ENCODE assay signal across 32 cellular contexts in the genomic region with DNA sequence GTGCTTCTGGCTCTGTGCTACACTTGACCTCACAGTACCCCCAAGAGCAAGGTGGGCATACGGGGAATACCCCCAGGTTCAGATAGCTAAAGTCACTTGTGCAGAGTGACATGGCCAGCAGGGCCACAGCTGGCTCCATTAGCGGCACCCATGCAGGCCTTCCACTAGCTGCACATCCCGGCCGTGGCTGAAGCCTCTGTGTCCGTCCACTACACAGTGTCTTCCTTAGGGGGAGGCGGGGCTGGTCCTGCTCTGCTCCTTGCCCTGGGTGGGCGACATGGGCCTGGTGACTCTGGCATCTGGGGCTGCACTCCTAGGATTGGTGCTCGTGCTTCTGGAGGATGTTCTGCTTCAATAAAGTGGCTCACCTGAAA.
"Had no signal": no experiment of that assay in that cellular context is flagged by ENCODE, and none has a peak within 500 bp of the region (broad histone marks: within the 10 kb centered on the region; RNA-seq: fewer than 3 reads in every experiment).

No MANE protein-coding gene starts in this region.

- FAIRE-seq: colon had no signal

- H3K27me3 ChIP-seq: ascending aorta, breast epithelium, cardiac muscle cell, gastrocnemius medialis, heart left ventricle had no signal

- DNase-seq: activated CD4-positive, alpha-beta memory T cell treated with anti-CD3 and anti-CD28 coated beads, Interleukin-2, amount 10 ng/mL, durations not matched to agents 7 days and 5 days; activated CD4-positive, alpha-beta T cell treated with anti-CD3 and anti-CD28 coated beads for 36 hours; activated CD4-positive, alpha-beta T cell treated with anti-CD3 and anti-CD28 coated beads, Interleukin-2, amount 10 ng/mL, durations not matched to agents 7 days and 5 days; activated CD4-positive, alpha-beta T cell treated with anti-CD3 and anti-CD28 coated beads, Interleukin-2, amount 50 U/mL, for 4 hours; activated CD4-positive, CD25-positive, alpha-beta regulatory T cell; activated CD4-positive, CD25-positive, alpha-beta regulatory T cell treated with anti-CD3 and anti-CD28 coated beads, Interleukin-2, amount 50 U/mL, for 72 hours; activated CD8-positive, alpha-beta memory T cell treated with anti-CD3 and anti-CD28 coated beads, Interleukin-2, amount 50 U/mL, for 48 hours; activated gamma-delta T cell; activated naive CD4-positive, alpha-beta T cell; activated naive CD4-positive, alpha-beta T cell treated with anti-CD3 and anti-CD28 coated beads, Interleukin-2, amount 10 ng/mL, durations not matched to agents 7 days and 5 days; activated naive CD8-positive, alpha-beta T cell treated with anti-CD3 and anti-CD28 coated beads, Interleukin-2, amount 10 ng/mL, durations not matched to agents 7 days and 5 days; activated T-cell treated with anti-CD3 and anti-CD28 coated beads for 4 hours; activated T-cell treated with anti-CD3 and anti-CD28 coated beads, Interleukin-2, amount 50 U/mL, for 24 hours; activated T-cell treated with anti-CD3 and anti-CD28 coated beads, Interleukin-2, amount 50 U/mL, for 72 hours; central memory CD4-positive, alpha-beta T cell; cortex of kidney; dermis blood vessel endothelial cell; effector CD4-positive, alpha-beta T cell; effector memory CD8-positive, alpha-beta T cell; erythroblast; foreskin keratinocyte; gastrocnemius medialis; glutamatergic neuron; heart left ventricle; T-helper 2 cell had no signal

- H3K4me1 ChIP-seq: ascending aorta, breast epithelium, esophagus muscularis mucosa, foreskin keratinocyte, gastrocnemius medialis, heart left ventricle had no signal

- H3K9me3 Mint-ChIP-seq: activated CD4-positive, alpha-beta memory T cell treated with anti-CD3 and anti-CD28 coated beads, Interleukin-2, amount 10 ng/mL, durations not matched to agents 7 days and 5 days; activated CD4-positive, alpha-beta T cell treated with anti-CD3 and anti-CD28 coated beads, Interleukin-2, amount 10 ng/mL, durations not matched to agents 7 days and 5 days; activated naive CD4-positive, alpha-beta T cell treated with anti-CD3 and anti-CD28 coated beads, Interleukin-2, amount 10 ng/mL, durations not matched to agents 7 days and 5 days; activated naive CD4-positive, alpha-beta T cell treated with anti-CD3 and anti-CD28 coated beads, Interleukin-2, amount 50 U/mL, for 72 hours; activated naive CD8-positive, alpha-beta T cell treated with anti-CD3 and anti-CD28 coated beads, Interleukin-2, amount 10 ng/mL, durations not matched to agents 7 days and 5 days; activated T-cell treated with anti-CD3 and anti-CD28 coated beads, Interleukin-2, amount 50 U/mL, for 24 hours; activated T-cell treated with anti-CD3 and anti-CD28 coated beads, Interleukin-2, amount 50 U/mL, for 72 hours; effector memory CD8-positive, alpha-beta T cell had no signal

- H3K27ac ChIP-seq: ascending aorta, breast epithelium, cardiac muscle cell, esophagus muscularis mucosa, foreskin keratinocyte, gastrocnemius medialis, heart left ventricle had no signal

- H3K27ac Mint-ChIP-seq: activated CD4-positive, alpha-beta memory T cell treated with anti-CD3 and anti-CD28 coated beads, Interleukin-2, amount 10 ng/mL, durations not matched to agents 7 days and 5 days; activated CD4-positive, alpha-beta T cell treated with anti-CD3 and anti-CD28 coated beads for 36 hours; activated CD4-positive, alpha-beta T cell treated with anti-CD3 and anti-CD28 coated beads, Interleukin-2, amount 10 ng/mL, durations not matched to agents 7 days and 5 days; activated naive CD4-positive, alpha-beta T cell treated with anti-CD3 and anti-CD28 coated beads, Interleukin-2, amount 10 ng/mL, durations not matched to agents 7 days and 5 days; activated naive CD4-positive, alpha-beta T cell treated with anti-CD3 and anti-CD28 coated beads, Interleukin-2, amount 50 U/mL, for 72 hours; activated naive CD8-positive, alpha-beta T cell treated with anti-CD3 and anti-CD28 coated beads, Interleukin-2, amount 10 ng/mL, durations not matched to agents 7 days and 5 days; activated T-cell treated with anti-CD3 and anti-CD28 coated beads, Interleukin-2, amount 50 U/mL, for 24 hours; activated T-cell treated with anti-CD3 and anti-CD28 coated beads, Interleukin-2, amount 50 U/mL, for 72 hours; effector memory CD8-positive, alpha-beta T cell had no signal

- H3K27me3 Mint-ChIP-seq: activated CD4-positive, alpha-beta T cell treated with anti-CD3 and anti-CD28 coated beads for 36 hours; activated CD4-positive, alpha-beta T cell treated with anti-CD3 and anti-CD28 coated beads, Interleukin-2, amount 10 ng/mL, durations not matched to agents 7 days and 5 days; activated T-cell treated with anti-CD3 and anti-CD28 coated beads, Interleukin-2, amount 50 U/mL, for 24 hours had no signal

- H3K4me3 Mint-ChIP-seq: activated CD4-positive, alpha-beta memory T cell treated with anti-CD3 and anti-CD28 coated beads, Interleukin-2, amount 10 ng/mL, durations not matched to agents 7 days and 5 days; activated CD4-positive, alpha-beta T cell treated with anti-CD3 and anti-CD28 coated beads for 36 hours; activated CD4-positive, alpha-beta T cell treated with anti-CD3 and anti-CD28 coated beads, Interleukin-2, amount 10 ng/mL, durations not matched to agents 7 days and 5 days; activated naive CD4-positive, alpha-beta T cell treated with anti-CD3 and anti-CD28 coated beads, Interleukin-2, amount 10 ng/mL, durations not matched to agents 7 days and 5 days; activated naive CD8-positive, alpha-beta T cell treated with anti-CD3 and anti-CD28 coated beads, Interleukin-2, amount 10 ng/mL, durations not matched to agents 7 days and 5 days; activated T-cell treated with anti-CD3 and anti-CD28 coated beads, Interleukin-2, amount 50 U/mL, for 24 hours; activated T-cell treated with anti-CD3 and anti-CD28 coated beads, Interleukin-2, amount 50 U/mL, for 72 hours; brain; effector memory CD8-positive, alpha-beta T cell had no signal

- H3K4me1 Mint-ChIP-seq: activated CD4-positive, alpha-beta T cell treated with anti-CD3 and anti-CD28 coated beads for 36 hours; activated CD4-positive, alpha-beta T cell treated with anti-CD3 and anti-CD28 coated beads, Interleukin-2, amount 10 ng/mL, durations not matched to agents 7 days and 5 days; activated naive CD4-positive, alpha-beta T cell treated with anti-CD3 and anti-CD28 coated beads, Interleukin-2, amount 10 ng/mL, durations not matched to agents 7 days and 5 days; activated naive CD8-positive, alpha-beta T cell treated with anti-CD3 and anti-CD28 coated beads, Interleukin-2, amount 10 ng/mL, durations not matched to agents 7 days and 5 days had no signal

- ATAC-seq: activated CD4-positive, alpha-beta T cell treated with anti-CD3 and anti-CD28 coated beads for 36 hours; activated naive CD4-positive, alpha-beta T cell treated with anti-CD3 and anti-CD28 coated beads, Interleukin-2, amount 50 U/mL, for 72 hours; activated T-cell treated with anti-CD3 and anti-CD28 coated beads, Interleukin-2, amount 50 U/mL, for 72 hours; effector memory CD8-positive, alpha-beta T cell; foreskin keratinocyte; heart left ventricle had no signal

- H3K36me3 Mint-ChIP-seq: activated naive CD4-positive, alpha-beta T cell treated with anti-CD3 and anti-CD28 coated beads, Interleukin-2, amount 10 ng/mL, durations not matched to agents 7 days and 5 days; activated naive CD4-positive, alpha-beta T cell treated with anti-CD3 and anti-CD28 coated beads, Interleukin-2, amount 50 U/mL, for 72 hours; activated naive CD8-positive, alpha-beta T cell treated with anti-CD3 and anti-CD28 coated beads, Interleukin-2, amount 10 ng/mL, durations not matched to agents 7 days and 5 days; brain had no signal

- H3K9me3 ChIP-seq: ascending aorta, breast epithelium, esophagus muscularis mucosa, gastrocnemius medialis, heart left ventricle had no signal

- H3K36me3 ChIP-seq: ascending aorta, breast epithelium, cardiac muscle cell, esophagus muscularis mucosa, gastrocnemius medialis, heart left ventricle had no signal

- H3K4me3 ChIP-seq: ascending aorta, breast epithelium, cardiac muscle cell, esophagus muscularis mucosa, gastrocnemius medialis, heart left ventricle had no signal
